1 cellular context compared by ENCODE assay signal in the genomic region with DNA sequence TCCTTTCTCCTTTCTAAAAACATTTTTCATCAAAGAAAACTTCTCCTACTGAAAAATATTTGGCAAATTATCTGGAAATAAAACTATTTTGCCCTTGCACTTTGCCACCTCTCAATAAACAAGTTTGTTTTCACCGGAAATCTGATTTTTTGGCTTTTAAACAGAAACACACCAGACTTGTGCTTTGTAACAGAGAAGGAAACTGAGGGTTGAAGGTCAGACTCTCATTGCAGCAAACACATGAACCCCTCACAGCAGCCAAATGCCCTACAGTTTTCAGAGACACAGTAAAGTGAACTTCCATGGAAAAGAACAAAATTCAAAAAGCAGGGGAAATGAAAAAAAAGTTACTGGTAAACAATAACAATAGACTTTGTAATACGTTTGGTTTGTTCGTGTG.
TF ChIP-seq lines count a peak whose summit lies in the region.

No MANE protein-coding gene starts in this region.

TF ChIP-seq in GM23338, 12 proteins besides CTCF, POLR2A, EP300 and RAD21 (continued from another document):
- TF ChIP-seq REST (IDR thresholded peaks at IDR 0.05; ENCODE audit: unreplicated experiment) (no peak), POLR2AphosphoS5 (IDR thresholded peaks at IDR 0.05; ENCODE audit: low read depth) (no peak)
- TF ChIP-seq, protein P1, sequence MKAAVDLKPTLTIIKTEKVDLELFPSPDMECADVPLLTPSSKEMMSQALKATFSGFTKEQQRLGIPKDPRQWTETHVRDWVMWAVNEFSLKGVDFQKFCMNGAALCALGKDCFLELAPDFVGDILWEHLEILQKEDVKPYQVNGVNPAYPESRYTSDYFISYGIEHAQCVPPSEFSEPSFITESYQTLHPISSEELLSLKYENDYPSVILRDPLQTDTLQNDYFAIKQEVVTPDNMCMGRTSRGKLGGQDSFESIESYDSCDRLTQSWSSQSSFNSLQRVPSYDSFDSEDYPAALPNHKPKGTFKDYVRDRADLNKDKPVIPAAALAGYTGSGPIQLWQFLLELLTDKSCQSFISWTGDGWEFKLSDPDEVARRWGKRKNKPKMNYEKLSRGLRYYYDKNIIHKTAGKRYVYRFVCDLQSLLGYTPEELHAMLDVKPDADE (IDR thresholded peaks at IDR 0.05): no peak
TF ChIP-seq in GM23338: peak in this region for 0.
